ENCODE assay signal across 15 cellular contexts in genomic region chr4:86450861-86451260, GRCh38.
"Had no signal": no experiment of that assay in that cellular context is flagged by ENCODE, and none has a peak within 500 bp of the region (broad histone marks: within the 10 kb centered on the region; RNA-seq: fewer than 3 reads in every experiment).

No MANE protein-coding gene starts in this region.

- H3K36me3 ChIP-seq: adrenal gland, cardiac muscle cell, esophagus muscularis mucosa, right atrium auricular region, transverse colon had no signal

- ATAC-seq: activated CD8-positive, alpha-beta T cell treated with anti-CD3 and anti-CD28 coated beads for 36 hours; activated T-cell treated with anti-CD3 and anti-CD28 coated beads, Interleukin-2, amount 50 U/mL, for 4 hours; T-helper 17 cell had no signal

- H3K27ac ChIP-seq: adrenal gland, cardiac muscle cell, esophagus muscularis mucosa, right atrium auricular region had no signal

- DNase-seq: activated CD4-positive, alpha-beta T cell treated with anti-CD3 and anti-CD28 coated beads for 4 hours; activated CD8-positive, alpha-beta T cell treated with anti-CD3 and anti-CD28 coated beads for 36 hours; activated effector memory CD4-positive, alpha-beta T cell treated with Interleukin-2 at 50 U/mL for 16 hours; activated T-cell treated with anti-CD3 and anti-CD28 coated beads, Interleukin-2, amount 50 U/mL, for 4 hours; adrenal gland; effector CD4-positive, alpha-beta T cell; hypothalamus; stimulated activated CD4-positive, alpha-beta T cell treated with anti-CD3 and anti-CD28 coated beads, Interleukin-4, amount 100 ng/mL, for 24 hours; stimulated activated naive CD4-positive, alpha-beta T cell; T-helper 17 cell; transverse colon had no signal

- H3K36me3 Mint-ChIP-seq: activated naive CD4-positive, alpha-beta T cell treated with anti-CD3 and anti-CD28 coated beads, Interleukin-2, amount 50 U/mL, for 24 hours had no signal

- H3K9me3 Mint-ChIP-seq: activated CD8-positive, alpha-beta T cell treated with anti-CD3 and anti-CD28 coated beads for 36 hours; activated naive CD4-positive, alpha-beta T cell treated with anti-CD3 and anti-CD28 coated beads, Interleukin-2, amount 50 U/mL, for 24 hours; activated T-cell treated with anti-CD3 and anti-CD28 coated beads, Interleukin-2, amount 50 U/mL, for 4 hours had no signal

- H3K4me1 ChIP-seq: adrenal gland, right atrium auricular region, transverse colon had no signal

- H3K4me1 Mint-ChIP-seq: activated naive CD4-positive, alpha-beta T cell treated with anti-CD3 and anti-CD28 coated beads, Interleukin-2, amount 50 U/mL, for 24 hours; T-helper 17 cell had no signal

- H3K27ac Mint-ChIP-seq: activated CD8-positive, alpha-beta T cell treated with anti-CD3 and anti-CD28 coated beads for 36 hours; activated naive CD4-positive, alpha-beta T cell treated with anti-CD3 and anti-CD28 coated beads, Interleukin-2, amount 50 U/mL, for 24 hours; T-helper 17 cell had no signal

- H3K27me3 ChIP-seq: adrenal gland, cardiac muscle cell, esophagus muscularis mucosa, right atrium auricular region, transverse colon had no signal

- H3K9me3 ChIP-seq: adrenal gland, esophagus muscularis mucosa, right atrium auricular region, transverse colon had no signal

- H3K4me3 Mint-ChIP-seq: activated CD8-positive, alpha-beta T cell treated with anti-CD3 and anti-CD28 coated beads for 36 hours; activated naive CD4-positive, alpha-beta T cell treated with anti-CD3 and anti-CD28 coated beads, Interleukin-2, amount 50 U/mL, for 24 hours; activated T-cell treated with anti-CD3 and anti-CD28 coated beads, Interleukin-2, amount 50 U/mL, for 4 hours; T-helper 17 cell had no signal

- H3K4me3 ChIP-seq: adrenal gland, cardiac muscle cell had no signal
